In the genomic region with DNA sequence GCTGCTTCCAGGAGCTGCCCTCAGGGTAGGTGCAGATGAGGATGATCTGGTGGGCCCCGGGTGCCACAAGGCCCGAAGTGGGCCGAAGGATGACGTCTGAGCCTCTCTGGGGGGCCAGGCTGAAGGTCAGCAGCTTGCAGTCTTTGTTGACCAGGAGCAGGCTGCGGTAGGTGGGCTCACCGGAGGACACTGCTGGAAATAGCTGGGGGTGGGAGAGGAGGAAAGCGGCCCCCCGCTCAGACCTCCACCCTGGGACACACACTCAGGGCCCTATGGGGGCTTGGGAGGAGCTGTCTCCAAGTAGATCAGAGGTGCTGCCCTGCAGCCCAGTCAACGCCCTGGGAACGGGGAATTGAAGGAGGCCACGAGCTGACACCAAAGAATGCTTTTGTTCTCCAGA, we compare ENCODE assay signal across 40 cellular contexts. TPM values are rescaled to one million over a fixed set of nuclear protein-coding genes. Genes with fewer than 3 reads are reported as not detected.
"Had no signal": no experiment of that assay in that cellular context is flagged by ENCODE, and none has a peak within 500 bp of the region (broad histone marks: within the 10 kb centered on the region; RNA-seq: fewer than 3 reads in every experiment).

No MANE protein-coding gene starts in this region.

- ATAC-seq: activated CD4-positive, CD25-positive, alpha-beta regulatory T cell treated with anti-CD3 and anti-CD28 coated beads, Interleukin-2, amount 50 U/mL, for 24 hours; activated CD8-positive, alpha-beta memory T cell treated with anti-CD3 and anti-CD28 coated beads, Interleukin-2, amount 10 ng/mL, durations not matched to agents 7 days and 5 days; activated CD8-positive, alpha-beta T cell treated with anti-CD3 and anti-CD28 coated beads, Interleukin-2, amount 10 ng/mL, durations not matched to agents 7 days and 5 days; gastroesophageal sphincter; T-helper 17 cell had no signal

- H3K4me3 Mint-ChIP-seq: activated B cell treated with CpG ODN at 0.5 μM for 24 hours; activated CD8-positive, alpha-beta memory T cell treated with anti-CD3 and anti-CD28 coated beads, Interleukin-2, amount 10 ng/mL, durations not matched to agents 7 days and 5 days; activated CD8-positive, alpha-beta T cell treated with anti-CD3 and anti-CD28 coated beads, Interleukin-2, amount 10 ng/mL, durations not matched to agents 7 days and 5 days; activated naive CD4-positive, alpha-beta T cell treated with anti-CD3 and anti-CD28 coated beads for 36 hours; activated naive CD4-positive, alpha-beta T cell treated with anti-CD3 and anti-CD28 coated beads, Interleukin-2, amount 50 U/mL, for 24 hours; activated naive CD8-positive, alpha-beta T cell treated with anti-CD3 and anti-CD28 coated beads, Interleukin-2, amount 10 ng/mL, durations not matched to agents 7 days and 5 days; activated T-helper 1 cell treated with anti-CD3 and anti-CD28 coated beads, Interleukin-12 subunit alpha, Interleukin-12 subunit beta, Interleukin-2, Interleukin-4 antibody, amounts not matched to agents 30 ng/mL and 10 ng/mL and 1 ng/mL, durations not matched to agents 14 hours and 24 hours and 36 hours; brain; T-helper 17 cell; T-helper 2 cell treated with Interferon-gamma antibody and Interleukin-4, amounts not matched to agents 5 μg/mL and 100 μg/mL, for 36 hours had no signal

- H3K4me3 ChIP-seq: ascending aorta, breast epithelium, cardiac muscle cell, colonic mucosa, esophagus squamous epithelium, gastroesophageal sphincter had no signal

- H3K27me3 ChIP-seq: ascending aorta, colonic mucosa had no signal

- H3K4me1 Mint-ChIP-seq: activated B cell treated with CpG ODN at 0.5 μM for 24 hours; activated CD8-positive, alpha-beta memory T cell treated with anti-CD3 and anti-CD28 coated beads, Interleukin-2, amount 10 ng/mL, durations not matched to agents 7 days and 5 days; activated naive CD4-positive, alpha-beta T cell treated with anti-CD3 and anti-CD28 coated beads, Interleukin-2, amount 50 U/mL, for 24 hours; activated naive CD8-positive, alpha-beta T cell treated with anti-CD3 and anti-CD28 coated beads, Interleukin-2, amount 10 ng/mL, durations not matched to agents 7 days and 5 days; brain; T-helper 17 cell had no signal

- H3K27ac ChIP-seq: ascending aorta, breast epithelium, cardiac muscle cell, colonic mucosa, epithelial cell of prostate, esophagus squamous epithelium, gastroesophageal sphincter, WERI-Rb-1 had no signal

- H3K4me1 ChIP-seq: ascending aorta, breast epithelium, colonic mucosa, esophagus squamous epithelium, gastroesophageal sphincter had no signal

- H3K36me3 Mint-ChIP-seq: activated CD8-positive, alpha-beta memory T cell treated with anti-CD3 and anti-CD28 coated beads, Interleukin-2, amount 10 ng/mL, durations not matched to agents 7 days and 5 days; activated naive CD4-positive, alpha-beta T cell treated with anti-CD3 and anti-CD28 coated beads, Interleukin-2, amount 50 U/mL, for 24 hours; activated naive CD8-positive, alpha-beta T cell treated with anti-CD3 and anti-CD28 coated beads, Interleukin-2, amount 10 ng/mL, durations not matched to agents 7 days and 5 days; brain had no signal

- H3K27ac Mint-ChIP-seq: activated B cell treated with CpG ODN at 0.5 μM for 24 hours; activated CD8-positive, alpha-beta memory T cell treated with anti-CD3 and anti-CD28 coated beads, Interleukin-2, amount 10 ng/mL, durations not matched to agents 7 days and 5 days; activated CD8-positive, alpha-beta T cell treated with anti-CD3 and anti-CD28 coated beads, Interleukin-2, amount 10 ng/mL, durations not matched to agents 7 days and 5 days; activated naive CD4-positive, alpha-beta T cell treated with anti-CD3 and anti-CD28 coated beads for 36 hours; activated naive CD4-positive, alpha-beta T cell treated with anti-CD3 and anti-CD28 coated beads, Interleukin-2, amount 50 U/mL, for 24 hours; activated naive CD8-positive, alpha-beta T cell treated with anti-CD3 and anti-CD28 coated beads, Interleukin-2, amount 10 ng/mL, durations not matched to agents 7 days and 5 days; activated T-helper 1 cell treated with anti-CD3 and anti-CD28 coated beads, Interleukin-12 subunit alpha, Interleukin-12 subunit beta, Interleukin-2, Interleukin-4 antibody, amounts not matched to agents 30 ng/mL and 10 ng/mL and 1 ng/mL, durations not matched to agents 14 hours and 24 hours and 36 hours; activated T-helper 2 cell treated with anti-CD3 and anti-CD28 coated beads, Interferon-gamma antibody, Interleukin-2, Interleukin-4, amounts not matched to agents 10 μg/mL and 5 μg/mL and 100 μg/mL, durations not matched to agents 14 hours and 24 hours and 36 hours; brain; T-helper 17 cell; T-helper 2 cell treated with Interferon-gamma antibody and Interleukin-4, amounts not matched to agents 5 μg/mL and 100 μg/mL, for 36 hours had no signal

- H3K27me3 Mint-ChIP-seq: activated naive CD4-positive, alpha-beta T cell treated with anti-CD3 and anti-CD28 coated beads, Interleukin-2, amount 50 U/mL, for 24 hours had no signal

- DNase-seq: activated B cell treated with CpG ODN at 0.5 μM for 24 hours; activated CD4-positive, alpha-beta T cell treated with anti-CD3 and anti-CD28 coated beads for 48 hours; activated CD4-positive, alpha-beta T cell treated with anti-CD3 and anti-CD28 coated beads, Interleukin-2, amount 50 U/mL, for 1 hour; activated CD4-positive, alpha-beta T cell treated with anti-CD3 and anti-CD28 coated beads, Interleukin-2, amount 50 U/mL, for 48 hours; activated CD8-positive, alpha-beta memory T cell treated with anti-CD3 and anti-CD28 coated beads, Interleukin-2, amount 10 ng/mL, durations not matched to agents 7 days and 5 days; activated CD8-positive, alpha-beta memory T cell treated with anti-CD3 and anti-CD28 coated beads, Interleukin-2, amount 50 U/mL, for 4 hours; activated CD8-positive, alpha-beta T cell treated with anti-CD3 and anti-CD28 coated beads, Interleukin-2, amount 10 ng/mL, durations not matched to agents 7 days and 5 days; activated effector memory CD4-positive, alpha-beta T cell treated with anti-CD3 and anti-CD28 coated beads, Interleukin-2, amount 50 U/mL, for 16 hours; activated naive CD4-positive, alpha-beta T cell treated with anti-CD3 and anti-CD28 coated beads for 36 hours; activated naive CD8-positive, alpha-beta T cell treated with anti-CD3 and anti-CD28 coated beads, Interleukin-2, amount 10 ng/mL, durations not matched to agents 7 days and 5 days; activated T-cell treated with anti-CD3 and anti-CD28 coated beads, Interleukin-2, amount 50 U/mL, for 1 hour; activated T-cell treated with anti-CD3 and anti-CD28 coated beads, Interleukin-2, amount 50 U/mL, for 48 hours; central memory CD4-positive, alpha-beta T cell; cerebellar nuclear complex; colonic mucosa; effector CD8-positive, alpha-beta T cell; esophagus squamous epithelium; foreskin melanocyte; T-helper 1 cell; T-helper 17 cell; T1000; WERI-Rb-1 had no signal

- H3K36me3 ChIP-seq: ascending aorta, breast epithelium, cardiac muscle cell, colonic mucosa, esophagus squamous epithelium, gastroesophageal sphincter, WERI-Rb-1 had no signal

- H3K9me3 Mint-ChIP-seq: activated B cell treated with CpG ODN at 0.5 μM for 24 hours; activated naive CD4-positive, alpha-beta T cell treated with anti-CD3 and anti-CD28 coated beads for 36 hours; activated naive CD4-positive, alpha-beta T cell treated with anti-CD3 and anti-CD28 coated beads, Interleukin-2, amount 50 U/mL, for 24 hours; activated naive CD8-positive, alpha-beta T cell treated with anti-CD3 and anti-CD28 coated beads, Interleukin-2, amount 10 ng/mL, durations not matched to agents 7 days and 5 days; activated T-helper 1 cell treated with anti-CD3 and anti-CD28 coated beads, Interleukin-12 subunit alpha, Interleukin-12 subunit beta, Interleukin-2, Interleukin-4 antibody, amounts not matched to agents 30 ng/mL and 10 ng/mL and 1 ng/mL, durations not matched to agents 14 hours and 24 hours and 36 hours; activated T-helper 2 cell treated with anti-CD3 and anti-CD28 coated beads, Interferon-gamma antibody, Interleukin-2, Interleukin-4, amounts not matched to agents 10 μg/mL and 5 μg/mL and 100 μg/mL, durations not matched to agents 14 hours and 24 hours and 36 hours; brain; T-helper 2 cell treated with Interferon-gamma antibody and Interleukin-4, amounts not matched to agents 5 μg/mL and 100 μg/mL, for 36 hours had no signal

- H3K9me3 ChIP-seq: ascending aorta, breast epithelium, colonic mucosa, esophagus squamous epithelium, gastroesophageal sphincter had no signal

RNA-seq across cellular contexts. Expression of a gene that starts 17.3 kb away (rescaled TPM):
- total RNA-seq: activated B cell treated with CpG ODN at 0.5 μM for 24 hours; activated CD8-positive, alpha-beta memory T cell treated with anti-CD3 and anti-CD28 coated beads for 36 hours; activated CD8-positive, alpha-beta memory T cell treated with anti-CD3 and anti-CD28 coated beads, Interleukin-2, amount 10 ng/mL, durations not matched to agents 7 days and 5 days; activated CD8-positive, alpha-beta T cell treated with anti-CD3 and anti-CD28 coated beads, Interleukin-2, amount 10 ng/mL, durations not matched to agents 7 days and 5 days; activated naive CD4-positive, alpha-beta T cell treated with anti-CD3 and anti-CD28 coated beads for 36 hours; activated naive CD8-positive, alpha-beta T cell treated with anti-CD3 and anti-CD28 coated beads, Interleukin-2, amount 10 ng/mL, durations not matched to agents 7 days and 5 days; activated T-helper 1 cell treated with anti-CD3 and anti-CD28 coated beads, Interleukin-12 subunit alpha, Interleukin-12 subunit beta, Interleukin-2, Interleukin-4 antibody, amounts not matched to agents 30 ng/mL and 10 ng/mL and 1 ng/mL, durations not matched to agents 14 hours and 24 hours and 36 hours; activated T-helper 2 cell treated with anti-CD3 and anti-CD28 coated beads, Interferon-gamma antibody, Interleukin-2, Interleukin-4, amounts not matched to agents 10 μg/mL and 5 μg/mL and 100 μg/mL, durations not matched to agents 14 hours and 24 hours and 36 hours; ascending aorta; dermis microvascular lymphatic vessel endothelial cell; endothelial cell of umbilical vein; fibroblast of lung; fibroblast of villous mesenchyme; gastroesophageal sphincter; glomerular endothelial cell; T-helper 17 cell had no signal
- polyA plus RNA-seq: fibroblast of lung had no signal

RNA-seq across cellular contexts. Expression of a gene that starts 30.8 kb away (rescaled TPM):
- total RNA-seq: activated B cell treated with CpG ODN at 0.5 μM for 24 hours; activated CD8-positive, alpha-beta memory T cell treated with anti-CD3 and anti-CD28 coated beads for 36 hours; activated CD8-positive, alpha-beta memory T cell treated with anti-CD3 and anti-CD28 coated beads, Interleukin-2, amount 10 ng/mL, durations not matched to agents 7 days and 5 days; activated CD8-positive, alpha-beta T cell treated with anti-CD3 and anti-CD28 coated beads, Interleukin-2, amount 10 ng/mL, durations not matched to agents 7 days and 5 days; activated naive CD4-positive, alpha-beta T cell treated with anti-CD3 and anti-CD28 coated beads for 36 hours; activated naive CD8-positive, alpha-beta T cell treated with anti-CD3 and anti-CD28 coated beads, Interleukin-2, amount 10 ng/mL, durations not matched to agents 7 days and 5 days; activated T-helper 2 cell treated with anti-CD3 and anti-CD28 coated beads, Interferon-gamma antibody, Interleukin-2, Interleukin-4, amounts not matched to agents 10 μg/mL and 5 μg/mL and 100 μg/mL, durations not matched to agents 14 hours and 24 hours and 36 hours; ascending aorta; breast epithelium; cardiac muscle cell; dermis microvascular lymphatic vessel endothelial cell; endothelial cell of umbilical vein; esophagus squamous epithelium; fibroblast of lung; gastroesophageal sphincter; glomerular endothelial cell; T-helper 17 cell had no signal
- polyA plus RNA-seq: cardiac muscle cell, endothelial cell of umbilical vein, fibroblast of lung had no signal

RNA-seq across cellular contexts. Expression of a gene that starts 36.7 kb away (rescaled TPM):
- total RNA-seq: activated B cell treated with CpG ODN at 0.5 μM for 24 hours; activated CD8-positive, alpha-beta memory T cell treated with anti-CD3 and anti-CD28 coated beads for 36 hours; activated CD8-positive, alpha-beta memory T cell treated with anti-CD3 and anti-CD28 coated beads, Interleukin-2, amount 10 ng/mL, durations not matched to agents 7 days and 5 days; activated CD8-positive, alpha-beta T cell treated with anti-CD3 and anti-CD28 coated beads, Interleukin-2, amount 10 ng/mL, durations not matched to agents 7 days and 5 days; activated naive CD4-positive, alpha-beta T cell treated with anti-CD3 and anti-CD28 coated beads for 36 hours; activated naive CD8-positive, alpha-beta T cell treated with anti-CD3 and anti-CD28 coated beads, Interleukin-2, amount 10 ng/mL, durations not matched to agents 7 days and 5 days; activated T-helper 1 cell treated with anti-CD3 and anti-CD28 coated beads, Interleukin-12 subunit alpha, Interleukin-12 subunit beta, Interleukin-2, Interleukin-4 antibody, amounts not matched to agents 30 ng/mL and 10 ng/mL and 1 ng/mL, durations not matched to agents 14 hours and 24 hours and 36 hours; activated T-helper 2 cell treated with anti-CD3 and anti-CD28 coated beads, Interferon-gamma antibody, Interleukin-2, Interleukin-4, amounts not matched to agents 10 μg/mL and 5 μg/mL and 100 μg/mL, durations not matched to agents 14 hours and 24 hours and 36 hours; ascending aorta; cardiac muscle cell; endothelial cell of umbilical vein; fibroblast of lung; fibroblast of villous mesenchyme; glomerular endothelial cell; T-helper 17 cell had no signal
- polyA plus RNA-seq: cardiac muscle cell, fibroblast of lung had no signal

RNA-seq across cellular contexts. Expression of a gene that starts 39.1 kb away (rescaled TPM):
- total RNA-seq: activated B cell treated with CpG ODN at 0.5 μM for 24 hours; activated CD8-positive, alpha-beta memory T cell treated with anti-CD3 and anti-CD28 coated beads for 36 hours; activated CD8-positive, alpha-beta memory T cell treated with anti-CD3 and anti-CD28 coated beads, Interleukin-2, amount 10 ng/mL, durations not matched to agents 7 days and 5 days; activated CD8-positive, alpha-beta T cell treated with anti-CD3 and anti-CD28 coated beads, Interleukin-2, amount 10 ng/mL, durations not matched to agents 7 days and 5 days; activated naive CD4-positive, alpha-beta T cell treated with anti-CD3 and anti-CD28 coated beads for 36 hours; activated naive CD8-positive, alpha-beta T cell treated with anti-CD3 and anti-CD28 coated beads, Interleukin-2, amount 10 ng/mL, durations not matched to agents 7 days and 5 days; activated T-helper 1 cell treated with anti-CD3 and anti-CD28 coated beads, Interleukin-12 subunit alpha, Interleukin-12 subunit beta, Interleukin-2, Interleukin-4 antibody, amounts not matched to agents 30 ng/mL and 10 ng/mL and 1 ng/mL, durations not matched to agents 14 hours and 24 hours and 36 hours; activated T-helper 2 cell treated with anti-CD3 and anti-CD28 coated beads, Interferon-gamma antibody, Interleukin-2, Interleukin-4, amounts not matched to agents 10 μg/mL and 5 μg/mL and 100 μg/mL, durations not matched to agents 14 hours and 24 hours and 36 hours; ascending aorta; breast epithelium; cardiac muscle cell; dermis microvascular lymphatic vessel endothelial cell; endothelial cell of umbilical vein; fibroblast of lung; fibroblast of villous mesenchyme; gastroesophageal sphincter; glomerular endothelial cell; T-helper 17 cell had no signal
- polyA plus RNA-seq: cardiac muscle cell, endothelial cell of umbilical vein, esophagus, fibroblast of lung had no signal
